In the genomic region with DNA sequence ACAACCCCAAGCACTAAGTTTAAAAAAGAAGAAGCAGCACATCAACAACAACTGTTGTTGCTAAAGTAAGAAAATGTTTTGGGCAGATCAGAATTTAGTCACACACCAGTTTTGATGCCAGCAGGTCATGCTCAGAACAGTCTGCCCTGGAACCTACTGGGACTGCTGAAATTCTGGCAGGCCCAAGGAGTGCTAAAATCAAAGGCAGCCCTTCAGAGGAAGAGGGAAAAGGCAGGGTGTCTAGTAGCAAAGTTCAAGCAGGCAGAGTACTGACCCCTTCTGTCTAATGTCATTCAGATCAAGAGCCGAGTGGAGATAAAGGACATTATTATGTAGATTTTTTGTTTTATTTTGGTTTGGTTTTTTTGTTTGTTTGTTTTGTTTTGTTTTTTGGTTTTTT, we compare ENCODE assay signal across 1 cellular context.
TF ChIP-seq lines count a peak whose summit lies in the region.

No MANE protein-coding gene starts in this region.

TF ChIP-seq in GM23338, 12 proteins besides CTCF, POLR2A, EP300 and RAD21 (continued from another document):
- TF ChIP-seq, protein P1, sequence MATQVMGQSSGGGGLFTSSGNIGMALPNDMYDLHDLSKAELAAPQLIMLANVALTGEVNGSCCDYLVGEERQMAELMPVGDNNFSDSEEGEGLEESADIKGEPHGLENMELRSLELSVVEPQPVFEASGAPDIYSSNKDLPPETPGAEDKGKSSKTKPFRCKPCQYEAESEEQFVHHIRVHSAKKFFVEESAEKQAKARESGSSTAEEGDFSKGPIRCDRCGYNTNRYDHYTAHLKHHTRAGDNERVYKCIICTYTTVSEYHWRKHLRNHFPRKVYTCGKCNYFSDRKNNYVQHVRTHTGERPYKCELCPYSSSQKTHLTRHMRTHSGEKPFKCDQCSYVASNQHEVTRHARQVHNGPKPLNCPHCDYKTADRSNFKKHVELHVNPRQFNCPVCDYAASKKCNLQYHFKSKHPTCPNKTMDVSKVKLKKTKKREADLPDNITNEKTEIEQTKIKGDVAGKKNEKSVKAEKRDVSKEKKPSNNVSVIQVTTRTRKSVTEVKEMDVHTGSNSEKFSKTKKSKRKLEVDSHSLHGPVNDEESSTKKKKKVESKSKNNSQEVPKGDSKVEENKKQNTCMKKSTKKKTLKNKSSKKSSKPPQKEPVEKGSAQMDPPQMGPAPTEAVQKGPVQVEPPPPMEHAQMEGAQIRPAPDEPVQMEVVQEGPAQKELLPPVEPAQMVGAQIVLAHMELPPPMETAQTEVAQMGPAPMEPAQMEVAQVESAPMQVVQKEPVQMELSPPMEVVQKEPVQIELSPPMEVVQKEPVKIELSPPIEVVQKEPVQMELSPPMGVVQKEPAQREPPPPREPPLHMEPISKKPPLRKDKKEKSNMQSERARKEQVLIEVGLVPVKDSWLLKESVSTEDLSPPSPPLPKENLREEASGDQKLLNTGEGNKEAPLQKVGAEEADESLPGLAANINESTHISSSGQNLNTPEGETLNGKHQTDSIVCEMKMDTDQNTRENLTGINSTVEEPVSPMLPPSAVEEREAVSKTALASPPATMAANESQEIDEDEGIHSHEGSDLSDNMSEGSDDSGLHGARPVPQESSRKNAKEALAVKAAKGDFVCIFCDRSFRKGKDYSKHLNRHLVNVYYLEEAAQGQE (IDR thresholded peaks at IDR 0.05; ENCODE audit: unreplicated experiment): no peak
- TF ChIP-seq ZNF114 (CRISPR knock-in tag; IDR thresholded peaks at IDR 0.05) (no peak), POLR2AphosphoS5 (IDR thresholded peaks at IDR 0.05; ENCODE audit: low read depth) (no peak), JUNB (IDR thresholded peaks at IDR 0.05; ENCODE audit: unreplicated experiment) (no peak), EZH2 (IDR thresholded peaks at IDR 0.05; ENCODE audit: low read depth, unreplicated experiment) (no peak), EZH2phosphoT487 (IDR thresholded peaks at IDR 0.05; ENCODE audit: unreplicated experiment) (no peak), ZNF331 (CRISPR knock-in tag; IDR thresholded peaks at IDR 0.05; ENCODE audit: low read depth) (no peak), CREB1 (CRISPR knock-in tag; IDR thresholded peaks at IDR 0.05; ENCODE audit: low read depth) (no peak)
- TF ChIP-seq, protein P2, sequence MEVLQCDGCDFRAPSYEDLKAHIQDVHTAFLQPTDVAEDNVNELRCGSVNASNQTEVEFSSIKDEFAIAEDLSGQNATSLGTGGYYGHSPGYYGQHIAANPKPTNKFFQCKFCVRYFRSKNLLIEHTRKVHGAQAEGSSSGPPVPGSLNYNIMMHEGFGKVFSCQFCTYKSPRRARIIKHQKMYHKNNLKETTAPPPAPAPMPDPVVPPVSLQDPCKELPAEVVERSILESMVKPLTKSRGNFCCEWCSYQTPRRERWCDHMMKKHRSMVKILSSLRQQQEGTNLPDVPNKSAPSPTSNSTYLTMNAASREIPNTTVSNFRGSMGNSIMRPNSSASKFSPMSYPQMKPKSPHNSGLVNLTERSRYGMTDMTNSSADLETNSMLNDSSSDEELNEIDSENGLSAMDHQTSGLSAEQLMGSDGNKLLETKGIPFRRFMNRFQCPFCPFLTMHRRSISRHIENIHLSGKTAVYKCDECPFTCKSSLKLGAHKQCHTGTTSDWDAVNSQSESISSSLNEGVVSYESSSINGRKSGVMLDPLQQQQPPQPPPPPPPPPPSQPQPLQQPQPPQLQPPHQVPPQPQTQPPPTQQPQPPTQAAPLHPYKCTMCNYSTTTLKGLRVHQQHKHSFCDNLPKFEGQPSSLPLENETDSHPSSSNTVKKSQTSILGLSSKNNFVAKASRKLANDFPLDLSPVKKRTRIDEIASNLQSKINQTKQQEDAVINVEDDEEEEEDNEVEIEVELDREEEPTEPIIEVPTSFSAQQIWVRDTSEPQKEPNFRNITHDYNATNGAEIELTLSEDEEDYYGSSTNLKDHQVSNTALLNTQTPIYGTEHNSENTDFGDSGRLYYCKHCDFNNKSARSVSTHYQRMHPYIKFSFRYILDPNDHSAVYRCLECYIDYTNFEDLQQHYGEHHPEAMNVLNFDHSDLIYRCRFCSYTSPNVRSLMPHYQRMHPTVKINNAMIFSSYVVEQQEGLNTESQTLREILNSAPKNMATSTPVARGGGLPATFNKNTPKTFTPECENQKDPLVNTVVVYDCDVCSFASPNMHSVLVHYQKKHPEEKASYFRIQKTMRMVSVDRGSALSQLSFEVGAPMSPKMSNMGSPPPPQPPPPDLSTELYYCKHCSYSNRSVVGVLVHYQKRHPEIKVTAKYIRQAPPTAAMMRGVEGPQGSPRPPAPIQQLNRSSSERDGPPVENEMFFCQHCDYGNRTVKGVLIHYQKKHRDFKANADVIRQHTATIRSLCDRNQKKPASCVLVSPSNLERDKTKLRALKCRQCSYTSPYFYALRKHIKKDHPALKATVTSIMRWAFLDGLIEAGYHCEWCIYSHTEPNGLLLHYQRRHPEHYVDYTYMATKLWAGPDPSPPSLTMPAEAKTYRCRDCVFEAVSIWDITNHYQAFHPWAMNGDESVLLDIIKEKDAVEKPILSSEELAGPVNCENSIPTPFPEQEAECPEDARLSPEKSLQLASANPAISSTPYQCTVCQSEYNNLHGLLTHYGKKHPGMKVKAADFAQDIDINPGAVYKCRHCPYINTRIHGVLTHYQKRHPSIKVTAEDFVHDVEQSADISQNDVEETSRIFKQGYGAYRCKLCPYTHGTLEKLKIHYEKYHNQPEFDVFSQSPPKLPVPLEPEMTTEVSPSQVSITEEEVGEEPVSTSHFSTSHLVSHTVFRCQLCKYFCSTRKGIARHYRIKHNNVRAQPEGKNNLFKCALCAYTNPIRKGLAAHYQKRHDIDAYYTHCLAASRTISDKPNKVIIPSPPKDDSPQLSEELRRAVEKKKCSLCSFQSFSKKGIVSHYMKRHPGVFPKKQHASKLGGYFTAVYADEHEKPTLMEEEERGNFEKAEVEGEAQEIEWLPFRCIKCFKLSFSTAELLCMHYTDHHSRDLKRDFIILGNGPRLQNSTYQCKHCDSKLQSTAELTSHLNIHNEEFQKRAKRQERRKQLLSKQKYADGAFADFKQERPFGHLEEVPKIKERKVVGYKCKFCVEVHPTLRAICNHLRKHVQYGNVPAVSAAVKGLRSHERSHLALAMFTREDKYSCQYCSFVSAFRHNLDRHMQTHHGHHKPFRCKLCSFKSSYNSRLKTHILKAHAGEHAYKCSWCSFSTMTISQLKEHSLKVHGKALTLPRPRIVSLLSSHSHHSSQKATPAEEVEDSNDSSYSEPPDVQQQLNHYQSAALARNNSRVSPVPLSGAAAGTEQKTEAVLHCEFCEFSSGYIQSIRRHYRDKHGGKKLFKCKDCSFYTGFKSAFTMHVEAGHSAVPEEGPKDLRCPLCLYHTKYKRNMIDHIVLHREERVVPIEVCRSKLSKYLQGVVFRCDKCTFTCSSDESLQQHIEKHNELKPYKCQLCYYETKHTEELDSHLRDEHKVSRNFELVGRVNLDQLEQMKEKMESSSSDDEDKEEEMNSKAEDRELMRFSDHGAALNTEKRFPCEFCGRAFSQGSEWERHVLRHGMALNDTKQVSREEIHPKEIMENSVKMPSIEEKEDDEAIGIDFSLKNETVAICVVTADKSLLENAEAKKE (CRISPR knock-in tag; IDR thresholded peaks at IDR 0.05): no peak
